In genomic region chr9:69433426-69433825, GRCh38 we compare ENCODE assay signal across 3 cellular contexts.
TF ChIP-seq lines count a peak whose summit lies in the region.

No MANE protein-coding gene starts in this region.

TF ChIP-seq in SK-N-SH treated with all-trans-retinoic acid at 6 μM for 48 hours, 23 proteins besides CTCF, POLR2A, EP300 and RAD21:
- TF ChIP-seq RARB (CRISPR knock-in tag; IDR thresholded peaks at IDR 0.05) (no peak), ESRRG (CRISPR knock-in tag; IDR thresholded peaks at IDR 0.05) (no peak), BACH2 (CRISPR knock-in tag; IDR thresholded peaks at IDR 0.05; ENCODE audit: borderline replicate concordance) (no peak), ZC3H10 (CRISPR knock-in tag; IDR thresholded peaks at IDR 0.05) (no peak), ZFP3 (CRISPR knock-in tag; IDR thresholded peaks at IDR 0.05) (no peak), OSR1 (CRISPR knock-in tag; IDR thresholded peaks at IDR 0.05) (no peak), CSDC2 (CRISPR knock-in tag; IDR thresholded peaks at IDR 0.05) (no peak), TSHZ2 (CRISPR knock-in tag; IDR thresholded peaks at IDR 0.05) (no peak), ZNF70 (CRISPR knock-in tag; IDR thresholded peaks at IDR 0.05) (no peak)

TF ChIP-seq in SK-N-SH, 30 proteins besides CTCF, POLR2A, EP300 and RAD21:
- TF ChIP-seq SIN3A (IDR thresholded peaks at IDR 0.05; ENCODE audit: borderline replicate concordance, low read depth, low read length) (no peak), CHD2 (IDR thresholded peaks at IDR 0.05; ENCODE audit: low read length, partially characterized antibody) (no peak), NRF1 (IDR thresholded peaks at IDR 0.05; ENCODE audit: low read depth, low read length) (no peak), FOSL2 (IDR thresholded peaks at IDR 0.05; ENCODE audit: borderline replicate concordance, low read depth) (no peak), FOXJ3 (CRISPR knock-in tag; IDR thresholded peaks at IDR 0.05) (no peak), RFX5 (IDR thresholded peaks at IDR 0.05; ENCODE audit: low read length) (no peak), SMC3 (IDR thresholded peaks at IDR 0.05; ENCODE audit: low read depth, low read length) (no peak), ZBTB33 (IDR thresholded peaks at IDR 0.05; ENCODE audit: borderline replicate concordance, low read depth) (no peak), POLR2AphosphoS5 (IDR thresholded peaks at IDR 0.05; ENCODE audit: low read depth, low read length) (no peak), YY1 (IDR thresholded peaks at IDR 0.05; ENCODE audit: low read depth) (no peak), JUND (IDR thresholded peaks at IDR 0.05) (no peak), NFIC (IDR thresholded peaks at IDR 0.05; ENCODE audit: borderline replicate concordance) (no peak), GATA2 (CRISPR knock-in tag; IDR thresholded peaks at IDR 0.05) (no peak), MXI1 (IDR thresholded peaks at IDR 0.05; ENCODE audit: low read depth, low read length) (no peak), TEAD4 (IDR thresholded peaks at IDR 0.05; ENCODE audit: borderline replicate concordance, insufficient read depth) (no peak), EZH2phosphoT487 (IDR thresholded peaks at IDR 0.05; ENCODE audit: borderline replicate concordance, low read depth) (no peak), RXRA (IDR thresholded peaks at IDR 0.05; ENCODE audit: borderline replicate concordance, low read depth) (no peak), USF1 (IDR thresholded peaks at IDR 0.05; ENCODE audit: borderline replicate concordance, low read depth) (no peak), GABPA (IDR thresholded peaks at IDR 0.05; ENCODE audit: low read depth) (no peak)
TF ChIP-seq in SK-N-SH: peak in this region for 0.

TF ChIP-seq in IMR-90, 13 proteins besides CTCF, POLR2A, EP300 and RAD21:
- TF ChIP-seq CHD1 (IDR thresholded peaks at IDR 0.05; ENCODE audit: low read depth, low read length) (no peak), SMC3 (IDR thresholded peaks at IDR 0.05; ENCODE audit: low read depth, low read length) (no peak), RFX5 (IDR thresholded peaks at IDR 0.05; ENCODE audit: low read depth, low read length) (no peak), CEBPB (IDR thresholded peaks at IDR 0.05; ENCODE audit: low read depth, low read length) (no peak), BHLHE40 (IDR thresholded peaks at IDR 0.05; ENCODE audit: low read depth, low read length) (no peak), NFE2L2 (IDR thresholded peaks at IDR 0.05; ENCODE audit: low read depth, low read length) (no peak), MAFK (IDR thresholded peaks at IDR 0.05; ENCODE audit: low read depth, low read length) (no peak), FOS (IDR thresholded peaks at IDR 0.05; ENCODE audit: low read depth, low read length) (no peak), MAZ (IDR thresholded peaks at IDR 0.05; ENCODE audit: borderline replicate concordance, low read depth, low read length) (no peak), MXI1 (IDR thresholded peaks at IDR 0.05; ENCODE audit: borderline replicate concordance, low read depth, low read length) (no peak), RCOR1 (IDR thresholded peaks at IDR 0.05; ENCODE audit: insufficient replicate concordance, low read length) (no peak), USF2 (IDR thresholded peaks at IDR 0.05; ENCODE audit: low read depth, low read length) (no peak), ELK1 (IDR thresholded peaks at IDR 0.05; ENCODE audit: borderline replicate concordance, low read depth, low read length) (no peak)
